In genomic region chr11:65454311-65454695, GRCh38 we compare ENCODE assay signal across 1 cellular context.
TF ChIP-seq lines count a peak whose summit lies in the region.

No MANE protein-coding gene starts in this region.

TF ChIP-seq in HepG2, 621 proteins besides CTCF, POLR2A, EP300 and RAD21 (continued from another document):
- no peak for TF ChIP-seq DRAP1 (CRISPR knock-in tag; IDR thresholded peaks at IDR 0.05)
- no peak for TF ChIP-seq SMAD9 (CRISPR knock-in tag; IDR thresholded peaks at IDR 0.05)
- no peak for TF ChIP-seq ZSCAN25 (CRISPR knock-in tag; IDR thresholded peaks at IDR 0.05)
- TF ChIP-seq, protein P1, sequence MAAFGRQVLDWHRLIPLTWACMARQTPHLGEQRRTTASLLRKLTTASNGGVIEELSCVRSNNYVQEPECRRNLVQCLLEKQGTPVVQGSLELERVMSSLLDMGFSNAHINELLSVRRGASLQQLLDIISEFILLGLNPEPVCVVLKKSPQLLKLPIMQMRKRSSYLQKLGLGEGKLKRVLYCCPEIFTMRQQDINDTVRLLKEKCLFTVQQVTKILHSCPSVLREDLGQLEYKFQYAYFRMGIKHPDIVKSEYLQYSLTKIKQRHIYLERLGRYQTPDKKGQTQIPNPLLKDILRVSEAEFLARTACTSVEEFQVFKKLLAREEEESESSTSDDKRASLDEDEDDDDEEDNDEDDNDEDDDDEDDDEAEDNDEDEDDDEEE (CRISPR knock-in tag; IDR thresholded peaks at IDR 0.05) = no peak
- TF ChIP-seq ZNF24 (IDR thresholded peaks at IDR 0.05) = no peak
- no peak for TF ChIP-seq LCORL (IDR thresholded peaks at IDR 0.05)
- 0 out of 2 replicates have a peak, but pooled peaks have one; percentile 11 for TF ChIP-seq LCORL (CRISPR knock-in tag; IDR thresholded peaks at IDR 0.05)
- TF ChIP-seq, protein P2, sequence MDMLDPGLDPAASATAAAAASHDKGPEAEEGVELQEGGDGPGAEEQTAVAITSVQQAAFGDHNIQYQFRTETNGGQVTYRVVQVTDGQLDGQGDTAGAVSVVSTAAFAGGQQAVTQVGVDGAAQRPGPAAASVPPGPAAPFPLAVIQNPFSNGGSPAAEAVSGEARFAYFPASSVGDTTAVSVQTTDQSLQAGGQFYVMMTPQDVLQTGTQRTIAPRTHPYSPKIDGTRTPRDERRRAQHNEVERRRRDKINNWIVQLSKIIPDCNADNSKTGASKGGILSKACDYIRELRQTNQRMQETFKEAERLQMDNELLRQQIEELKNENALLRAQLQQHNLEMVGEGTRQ (IDR thresholded peaks at IDR 0.05; ENCODE audit: low read depth, low read length) = no peak
- TF ChIP-seq, protein P2 (CRISPR knock-in tag; IDR thresholded peaks at IDR 0.05; ENCODE audit: borderline replicate concordance) = no peak
- no peak for TF ChIP-seq ZFP36L2 (CRISPR knock-in tag; IDR thresholded peaks at IDR 0.05)
- TF ChIP-seq AHR (CRISPR knock-in tag; IDR thresholded peaks at IDR 0.05) = no peak
- TF ChIP-seq IRF2 (CRISPR knock-in tag; IDR thresholded peaks at IDR 0.05) = no peak
- TF ChIP-seq KDM5A (IDR thresholded peaks at IDR 0.05; ENCODE audit: borderline replicate concordance, low read length) = no peak
- TF ChIP-seq, protein P3, sequence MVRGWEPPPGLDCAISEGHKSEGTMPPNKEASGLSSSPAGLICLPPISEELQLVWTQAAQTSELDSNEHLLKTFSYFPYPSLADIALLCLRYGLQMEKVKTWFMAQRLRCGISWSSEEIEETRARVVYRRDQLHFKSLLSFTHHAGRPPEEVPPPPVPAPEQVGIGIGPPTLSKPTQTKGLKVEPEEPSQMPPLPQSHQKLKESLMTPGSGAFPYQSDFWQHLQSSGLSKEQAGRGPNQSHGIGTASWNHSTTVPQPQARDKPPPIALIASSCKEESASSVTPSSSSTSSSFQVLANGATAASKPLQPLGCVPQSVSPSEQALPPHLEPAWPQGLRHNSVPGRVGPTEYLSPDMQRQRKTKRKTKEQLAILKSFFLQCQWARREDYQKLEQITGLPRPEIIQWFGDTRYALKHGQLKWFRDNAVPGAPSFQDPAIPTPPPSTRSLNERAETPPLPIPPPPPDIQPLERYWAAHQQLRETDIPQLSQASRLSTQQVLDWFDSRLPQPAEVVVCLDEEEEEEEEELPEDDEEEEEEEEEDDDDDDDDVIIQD (CRISPR knock-in tag; IDR thresholded peaks at IDR 0.05; ENCODE audit: low read depth) = no peak
- TF ChIP-seq ZNF816 (CRISPR knock-in tag; IDR thresholded peaks at IDR 0.05; ENCODE audit: borderline replicate concordance) = no peak
- TF ChIP-seq ZNF317 (CRISPR knock-in tag; IDR thresholded peaks at IDR 0.05) = no peak
- TF ChIP-seq FOXK1 (CRISPR knock-in tag; IDR thresholded peaks at IDR 0.05; ENCODE audit: borderline replicate concordance, low read depth) = no peak
- no peak for TF ChIP-seq BCL6 (CRISPR knock-in tag; IDR thresholded peaks at IDR 0.05)
- TF ChIP-seq ZFP36L1 (CRISPR knock-in tag; IDR thresholded peaks at IDR 0.05) = 0 out of 2 replicates have a peak, but pooled peaks have one; percentile 20
- 0 out of 2 replicates have a peak, but pooled peaks have one; percentile 12 for TF ChIP-seq ZNF766 (CRISPR knock-in tag; IDR thresholded peaks at IDR 0.05; ENCODE audit: borderline replicate concordance)
- TF ChIP-seq PRMT3 (CRISPR knock-in tag; IDR thresholded peaks at IDR 0.05; ENCODE audit: borderline replicate concordance, low read depth) = no peak
- 0 out of 2 replicates have a peak, but pooled peaks have one; percentile 2 for TF ChIP-seq ZMAT3 (CRISPR knock-in tag; conservative IDR thresholded peaks at IDR 0.05)
- no peak for TF ChIP-seq ZBTB10 (CRISPR knock-in tag; IDR thresholded peaks at IDR 0.05; ENCODE audit: borderline replicate concordance)
- TF ChIP-seq ATF4 (CRISPR knock-in tag; IDR thresholded peaks at IDR 0.05) = no peak
- no peak for TF ChIP-seq ZNF7 (CRISPR knock-in tag; IDR thresholded peaks at IDR 0.05)
- no peak for TF ChIP-seq FOXP1 (IDR thresholded peaks at IDR 0.05)
- no peak for TF ChIP-seq FOXP1 (CRISPR knock-in tag; IDR thresholded peaks at IDR 0.05)
